ENCODE assay signal across 9 cellular contexts in genomic region chr17:37744961-37745800, GRCh38. TPM values are rescaled to one million over a fixed set of nuclear protein-coding genes. Genes with fewer than 3 reads are reported as not detected.
DNase-seq lines count a peak whose midpoint lies in the region; ATAC-seq and TF ChIP-seq lines count a peak whose summit lies in the region.
"Had no signal": no experiment of that assay in that cellular context is flagged by ENCODE, and none has a peak within 500 bp of the region (broad histone marks: within the 10 kb centered on the region; RNA-seq: fewer than 3 reads in every experiment).

A gene with protein sequence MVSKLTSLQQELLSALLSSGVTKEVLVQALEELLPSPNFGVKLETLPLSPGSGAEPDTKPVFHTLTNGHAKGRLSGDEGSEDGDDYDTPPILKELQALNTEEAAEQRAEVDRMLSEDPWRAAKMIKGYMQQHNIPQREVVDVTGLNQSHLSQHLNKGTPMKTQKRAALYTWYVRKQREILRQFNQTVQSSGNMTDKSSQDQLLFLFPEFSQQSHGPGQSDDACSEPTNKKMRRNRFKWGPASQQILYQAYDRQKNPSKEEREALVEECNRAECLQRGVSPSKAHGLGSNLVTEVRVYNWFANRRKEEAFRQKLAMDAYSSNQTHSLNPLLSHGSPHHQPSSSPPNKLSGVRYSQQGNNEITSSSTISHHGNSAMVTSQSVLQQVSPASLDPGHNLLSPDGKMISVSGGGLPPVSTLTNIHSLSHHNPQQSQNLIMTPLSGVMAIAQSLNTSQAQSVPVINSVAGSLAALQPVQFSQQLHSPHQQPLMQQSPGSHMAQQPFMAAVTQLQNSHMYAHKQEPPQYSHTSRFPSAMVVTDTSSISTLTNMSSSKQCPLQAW (minus strand): TSS chr17:37745059. CDS start chr17:37744884, 175 bp downstream.

- ATAC-seq in GM18505 (IDR thresholded peaks at IDR 0.05; ENCODE audit: unreplicated experiment) = no peak
- ATAC-seq in HG02623 (IDR thresholded peaks at IDR 0.05; ENCODE audit: unreplicated experiment) = peak; percentile 37
- no peak for ATAC-seq in GM21367 (IDR thresholded peaks at IDR 0.05; ENCODE audit: unreplicated experiment)

- H3K27ac ChIP-seq in muscle layer of duodenum (ENCODE audit: low read length) = peak within 1 kb of the TSS; percentile 67
- H3K27ac ChIP-seq: heart left ventricle had no signal

- H3K4me1 Mint-ChIP-seq in activated T-helper 2 cell treated with anti-CD3 and anti-CD28 coated beads, Interferon-gamma antibody, Interleukin-2, Interleukin-4, amounts not matched to agents 10 μg/mL and 5 μg/mL and 100 μg/mL, durations not matched to agents 14 hours and 24 hours and 36 hours (ENCODE audit: low read depth) = peaks cover 29% of the 10 kb centered on the region

- H3K36me3 ChIP-seq in muscle layer of duodenum (ENCODE audit: control insufficient read depth in 1 of 2, insufficient read depth in 2 of 2, low read length in 2 of 2) = no peaks in the 10 kb centered on the region
- H3K36me3 ChIP-seq: heart left ventricle had no signal

- no peaks in the 10 kb centered on the region for H3K9me3 Mint-ChIP-seq in activated T-helper 2 cell treated with anti-CD3 and anti-CD28 coated beads, Interferon-gamma antibody, Interleukin-2, Interleukin-4, amounts not matched to agents 10 μg/mL and 5 μg/mL and 100 μg/mL, durations not matched to agents 14 hours and 24 hours and 36 hours

- peak within 1 kb of the TSS; percentile 49 for H3K27ac Mint-ChIP-seq in activated T-helper 2 cell treated with anti-CD3 and anti-CD28 coated beads, Interferon-gamma antibody, Interleukin-2, Interleukin-4, amounts not matched to agents 10 μg/mL and 5 μg/mL and 100 μg/mL, durations not matched to agents 14 hours and 24 hours and 36 hours

- no peaks in the 10 kb centered on the region for H3K9me3 ChIP-seq in muscle layer of duodenum (ENCODE audit: control insufficient read depth in 1 of 2, low read length in 2 of 2)
- H3K9me3 ChIP-seq: heart left ventricle had no signal

- peak within 1 kb of the TSS; percentile 74 for H3K4me3 Mint-ChIP-seq in activated T-helper 2 cell treated with anti-CD3 and anti-CD28 coated beads, Interferon-gamma antibody, Interleukin-2, Interleukin-4, amounts not matched to agents 10 μg/mL and 5 μg/mL and 100 μg/mL, durations not matched to agents 14 hours and 24 hours and 36 hours (ENCODE audit: low read depth)

- peaks cover 41% of the 10 kb centered on the region for H3K27me3 ChIP-seq in muscle layer of duodenum (ENCODE audit: low read depth, low read length)

- peak; percentile 46 for TF ChIP-seq POLR2A in GM18505 (IDR thresholded peaks at IDR 0.05; ENCODE audit: borderline replicate concordance, extremely low read depth, insufficient read depth, insufficient read length)

- intact Hi-C loops in activated T-helper 2 cell treated with anti-CD3 and anti-CD28 coated beads, Interferon-gamma antibody, Interleukin-2, Interleukin-4, amounts not matched to agents 10 μg/mL and 5 μg/mL and 100 μg/mL, durations not matched to agents 14 hours and 24 hours and 36 hours (cut with micrococcal nuclease) = loop anchor here (5.0 kb wide), 1 partner anchor 798 kb away; the partner anchor contains the start of gene AATF

- H3K36me3 Mint-ChIP-seq in activated T-helper 2 cell treated with anti-CD3 and anti-CD28 coated beads, Interferon-gamma antibody, Interleukin-2, Interleukin-4, amounts not matched to agents 10 μg/mL and 5 μg/mL and 100 μg/mL, durations not matched to agents 14 hours and 24 hours and 36 hours (ENCODE audit: low read depth) = no peaks in the 10 kb centered on the region

- no peak for DNase-seq in activated T-helper 2 cell treated with anti-CD3 and anti-CD28 coated beads, Interferon-gamma antibody, Interleukin-2, Interleukin-4, amounts not matched to agents 10 μg/mL and 5 μg/mL and 100 μg/mL, durations not matched to agents 14 hours and 24 hours and 36 hours (ENCODE audit: low spot score)
- no peak for DNase-seq in DMS53 (lab: John Stamatoyannopoulos, UW)
- no peak for DNase-seq in NCI-H2196 treated with DMSO at 0.1 percent for 48 hours (lab: John Stamatoyannopoulos, UW; ENCODE audit: unreplicated experiment)
- no peak for DNase-seq in NCI-H2107 treated with DMSO at 0.1 percent for 48 hours (lab: John Stamatoyannopoulos, UW; ENCODE audit: unreplicated experiment)
- DNase-seq: heart left ventricle had no signal

- H3K27me3 Mint-ChIP-seq in activated T-helper 2 cell treated with anti-CD3 and anti-CD28 coated beads, Interferon-gamma antibody, Interleukin-2, Interleukin-4, amounts not matched to agents 10 μg/mL and 5 μg/mL and 100 μg/mL, durations not matched to agents 14 hours and 24 hours and 36 hours (ENCODE audit: low read depth) = peaks cover 64% of the 10 kb centered on the region

- peak within 1 kb of the TSS; percentile 37 to 61 for H3K4me3 ChIP-seq in muscle layer of duodenum (ENCODE audit: low read depth in 1 of 2, low read length in 2 of 2)

- peaks cover 0 to 42% of the 10 kb centered on the region in 2 donors for H3K4me1 ChIP-seq in muscle layer of duodenum (ENCODE audit: control insufficient read depth in 1 of 2, insufficient read depth in 2 of 2, low read length in 2 of 2)

RNA-seq across cellular contexts. Expression of the gene that starts here (rescaled TPM):
- 4.6 and 5.0 TPM in 2 replicates for total RNA-seq in activated T-helper 2 cell treated with anti-CD3 and anti-CD28 coated beads, Interferon-gamma antibody, Interleukin-2, Interleukin-4, amounts not matched to agents 10 μg/mL and 5 μg/mL and 100 μg/mL, durations not matched to agents 14 hours and 24 hours and 36 hours
- total RNA-seq: heart left ventricle had no signal
